30 cellular contexts compared by ENCODE assay signal in genomic region chr6:141969201-141969600, GRCh38.
A peak's percentile ranks its signal among the peaks of the same experiment; 100 is the strongest.
DNase-seq lines count a peak whose midpoint lies in the region; ATAC-seq, FAIRE-seq and TF ChIP-seq lines count a peak whose summit lies in the region.
"Had no signal": no experiment of that assay in that cellular context is flagged by ENCODE, and none has a peak within 500 bp of the region (broad histone marks: within the 10 kb centered on the region; RNA-seq: fewer than 3 reads in every experiment).

No MANE protein-coding gene starts in this region.

- H3K27me3 Mint-ChIP-seq in activated naive CD8-positive, alpha-beta T cell treated with anti-CD3 and anti-CD28 coated beads for 36 hours, result no peaks in the 10 kb centered on the region
- H3K27me3 Mint-ChIP-seq: activated naive CD8-positive, alpha-beta T cell treated with anti-CD3 and anti-CD28 coated beads, Interleukin-2, amount 50 U/mL, for 24 hours; stimulated activated naive CD8-positive, alpha-beta T cell treated with anti-CD3 and anti-CD28 coated beads, Interleukin-15, amount 100 ng/mL, for 72 hours; T-helper 17 cell had no signal

- no peaks in the 10 kb centered on the region for H3K36me3 ChIP-seq in liver (ENCODE audit: control insufficient read depth in 4 of 4, insufficient read depth in 3 of 4, low read depth in 1 of 4, low read length in 3 of 4)
- no peaks in the 10 kb centered on the region for H3K36me3 ChIP-seq in HepG2 (replicated peaks in 1 of 2; ENCODE audit: control insufficient read depth in 1 of 2, insufficient read depth in 2 of 2, low read length in 2 of 2)
- H3K36me3 ChIP-seq: heart right ventricle, MG63, SJCRH30, thyroid gland had no signal

- no peaks in the 10 kb centered on the region for H3K36me3 Mint-ChIP-seq in activated naive CD8-positive, alpha-beta T cell treated with anti-CD3 and anti-CD28 coated beads for 36 hours

- no peak overlapping the region for H2AFZ ChIP-seq in HepG2 (ENCODE audit: low read length)

- H3K4me2 ChIP-seq in HepG2 (ENCODE audit: low read depth, low read length), result no peak overlapping the region

- no peak for TF ChIP-seq CTCF in liver (IDR thresholded peaks at IDR 0.05; ENCODE audit: low read depth, low read length, missing input control)
- no peak for TF ChIP-seq CTCF in HepG2 (CRISPR knock-in tag; IDR thresholded peaks at IDR 0.05)
- no peak for TF ChIP-seq CTCF in fibroblast of mammary gland (conservative IDR thresholded peaks at IDR 0.05; ENCODE audit: control insufficient read depth, insufficient read depth, low read depth, low read length)

- DNase-seq in HepG2 (ENCODE audit: low spot score), result no peak
- DNase-seq in SW480 (ENCODE audit: low spot score), result peak; percentile 69
- peak; percentile 60 for DNase-seq in fibroblast of mammary gland (ENCODE audit: low read depth)
- DNase-seq in activated naive CD8-positive, alpha-beta T cell treated with anti-CD3 and anti-CD28 coated beads for 36 hours, result no peak
- no peak for DNase-seq in NK-92 treated with Interleukin-12 subunit alpha and Interleukin-12 subunit beta, amount 100 ng/mL, for 24 hours (lab: John Stamatoyannopoulos, UW)
- no peak for DNase-seq in NCI-H2081 (lab: John Stamatoyannopoulos, UW)
- DNase-seq: activated CD4-positive, alpha-beta T cell treated with anti-CD3 and anti-CD28 coated beads for 36 hours; activated effector memory CD4-positive, alpha-beta T cell treated with anti-CD3 and anti-CD28 coated beads, Interleukin-2, amount 50 U/mL, for 16 hours; activated naive CD8-positive, alpha-beta T cell treated with anti-CD3 and anti-CD28 coated beads, Interleukin-2, amount 50 U/mL, for 24 hours; AML-193; body of pancreas; CD4-positive, alpha-beta T cell; DMS 273 treated with DMSO at 0.1 percent for 48 hours; foreskin melanocyte; heart right ventricle; MG63; NCI-H1436 treated with DMSO at 0.1 percent for 48 hours; NCI-H510A; SJCRH30; stimulated activated naive CD8-positive, alpha-beta T cell treated with anti-CD3 and anti-CD28 coated beads, Interleukin-15, amount 100 ng/mL, for 72 hours; T-helper 17 cell; thyroid gland had no signal

- FAIRE-seq in HepG2 (lab: Jason Lieb, UNC), result no peak
- FAIRE-seq: A204.1, H54, K562 had no signal

- TF ChIP-seq RAD21 in liver (IDR thresholded peaks at IDR 0.05) (no peak), HepG2 (CRISPR knock-in tag; IDR thresholded peaks at IDR 0.05) (no peak)

- H3K4me3 ChIP-seq in liver (ENCODE audit: low read depth in 1 of 3, low read length in 3 of 3), result peak overlapping the region in 1 of 3 donors; percentile 17
- no peak overlapping the region for H3K4me3 ChIP-seq in HepG2 (replicated peaks in 1 of 3; ENCODE audit: insufficient read depth in 1 of 3, low read depth in 2 of 3, low read length in 3 of 3)
- no peak overlapping the region for H3K4me3 ChIP-seq in fibroblast of mammary gland (ENCODE audit: control insufficient read depth, low read depth, low read length)
- H3K4me3 ChIP-seq: body of pancreas, heart right ventricle, K562, MG63, SJCRH30, thyroid gland had no signal

- H3K4me3 Mint-ChIP-seq in activated naive CD8-positive, alpha-beta T cell treated with anti-CD3 and anti-CD28 coated beads for 36 hours, result no peak overlapping the region
- H3K4me3 Mint-ChIP-seq: activated CD4-positive, alpha-beta T cell treated with anti-CD3 and anti-CD28 coated beads for 36 hours; activated naive CD8-positive, alpha-beta T cell treated with anti-CD3 and anti-CD28 coated beads, Interleukin-2, amount 50 U/mL, for 24 hours; CD4-positive, alpha-beta T cell; nephron; stimulated activated naive CD8-positive, alpha-beta T cell treated with anti-CD3 and anti-CD28 coated beads, Interleukin-15, amount 100 ng/mL, for 72 hours; T-helper 17 cell had no signal

- H3K27me3 ChIP-seq in liver (ENCODE audit: control insufficient read depth in 4 of 4, insufficient read depth in 4 of 4, low read length in 3 of 4), result no peaks in the 10 kb centered on the region
- no peaks in the 10 kb centered on the region; a peak in 2 of 5 replicates for H3K27me3 ChIP-seq in HepG2 (ENCODE audit: control insufficient read depth in 1 of 2, insufficient read depth in 2 of 2, low read length in 2 of 2)
- H3K27me3 ChIP-seq: body of pancreas, heart right ventricle, MG63, SJCRH30, thyroid gland had no signal

- H3K9me3 ChIP-seq in liver (ENCODE audit: control insufficient read depth in 4 of 4, low read length in 3 of 4) (no peaks in the 10 kb centered on the region), HepG2 (ENCODE audit: low read length) (no peaks in the 10 kb centered on the region)
- H3K9me3 ChIP-seq: body of pancreas, heart right ventricle, MG63, SJCRH30, thyroid gland had no signal

- POLR2A ChIA-PET in HepG2 (lab: Yijun Ruan, JAX), result no interaction called here

- in situ Hi-C loops in HepG2 (cut with HindIII; ENCODE audit: extremely low pct_ligation_motif_present, low pct_unique_long_range_greater_than_20kb), result no loop called here

- H3K79me2 ChIP-seq in HepG2 (ENCODE audit: insufficient read depth, low read length), result no peaks in the 10 kb centered on the region

- H3K4me1 ChIP-seq in liver (ENCODE audit: control insufficient read depth in 4 of 4, insufficient read depth in 4 of 4, low read length in 3 of 4) (peaks cover 0 to 6% (median 4%) of the 10 kb centered on the region in 4 donors), HepG2 (ENCODE audit: insufficient read depth, low read length) (no peaks in the 10 kb centered on the region)
- H3K4me1 ChIP-seq: body of pancreas, heart right ventricle, SJCRH30, thyroid gland had no signal

- H3K27ac Mint-ChIP-seq in activated naive CD8-positive, alpha-beta T cell treated with anti-CD3 and anti-CD28 coated beads for 36 hours, result no peak overlapping the region
- H3K27ac Mint-ChIP-seq: activated CD4-positive, alpha-beta T cell treated with anti-CD3 and anti-CD28 coated beads for 36 hours; activated naive CD8-positive, alpha-beta T cell treated with anti-CD3 and anti-CD28 coated beads, Interleukin-2, amount 50 U/mL, for 24 hours; CD4-positive, alpha-beta T cell; nephron; stimulated activated naive CD8-positive, alpha-beta T cell treated with anti-CD3 and anti-CD28 coated beads, Interleukin-15, amount 100 ng/mL, for 72 hours; T-helper 17 cell had no signal

- peak overlapping the region; percentile 52 to 61 for H3K27ac ChIP-seq in liver (ENCODE audit: low read depth in 1 of 2, low read length in 2 of 2)
- no peak overlapping the region for H3K27ac ChIP-seq in HepG2 (ENCODE audit: extremely low read length, insufficient read depth, low read length)
- H3K27ac ChIP-seq: body of pancreas, epithelial cell of prostate, heart right ventricle, SJCRH30, skin epidermis, thyroid gland had no signal

- no peak for TF ChIP-seq POLR2A in HepG2 (IDR thresholded peaks at IDR 0.05; ENCODE audit: insufficient read depth in 1 of 2, low read depth in 2 of 2, low read length in 2 of 2)

- CTCF ChIA-PET in HepG2 (lab: Yijun Ruan, JAX; ENCODE audit: low intra/inter-chr PET ratio, low total read pairs), result no interaction called here

- H4K20me1 ChIP-seq in HepG2 (ENCODE audit: insufficient read depth, low read length), result no peaks in the 10 kb centered on the region

- H3K4me1 Mint-ChIP-seq in activated naive CD8-positive, alpha-beta T cell treated with anti-CD3 and anti-CD28 coated beads for 36 hours, result no peaks in the 10 kb centered on the region
- H3K4me1 Mint-ChIP-seq: activated naive CD8-positive, alpha-beta T cell treated with anti-CD3 and anti-CD28 coated beads, Interleukin-2, amount 50 U/mL, for 24 hours; stimulated activated naive CD8-positive, alpha-beta T cell treated with anti-CD3 and anti-CD28 coated beads, Interleukin-15, amount 100 ng/mL, for 72 hours; T-helper 17 cell had no signal

- no peak for ATAC-seq in HepG2
- no peak for ATAC-seq in HG03469 (IDR thresholded peaks at IDR 0.05; ENCODE audit: unreplicated experiment)
- ATAC-seq: activated CD4-positive, alpha-beta T cell treated with anti-CD3 and anti-CD28 coated beads for 36 hours; activated naive CD8-positive, alpha-beta T cell treated with anti-CD3 and anti-CD28 coated beads, Interleukin-2, amount 50 U/mL, for 24 hours; body of pancreas; heart right ventricle; K562; stimulated activated naive CD8-positive, alpha-beta T cell treated with anti-CD3 and anti-CD28 coated beads, Interleukin-15, amount 100 ng/mL, for 72 hours; T-helper 17 cell had no signal

- 91% methylated on average over 7 of the region's 7 CpGs for WGBS in liver
- WGBS in HepG2 (ENCODE audit: low lambda C conversion rate), result 70% methylated on average over 7 of the region's 7 CpGs

- TF ChIP-seq EP300 in HepG2 (IDR thresholded peaks at IDR 0.05; ENCODE audit: low read depth in 2 of 2, low read length in 2 of 2), result no peak
- TF ChIP-seq EP300 in HepG2 (CRISPR knock-in tag; IDR thresholded peaks at IDR 0.05; ENCODE audit: borderline replicate concordance), result no peak

- H3K9me3 Mint-ChIP-seq in activated naive CD8-positive, alpha-beta T cell treated with anti-CD3 and anti-CD28 coated beads for 36 hours, result peaks cover 3% of the 10 kb centered on the region
- H3K9me3 Mint-ChIP-seq: activated naive CD8-positive, alpha-beta T cell treated with anti-CD3 and anti-CD28 coated beads, Interleukin-2, amount 50 U/mL, for 24 hours; CD4-positive, alpha-beta T cell had no signal

- intact Hi-C loops in HepG2 (cut with micrococcal nuclease; ENCODE audit: unreplicated experiment), result no loop called here

- H3K9ac ChIP-seq in liver (ENCODE audit: low read depth in 1 of 2, low read length in 2 of 2) (no peak overlapping the region), HepG2 (ENCODE audit: insufficient read depth, low read depth, low read length) (no peak overlapping the region)

- BruUV-seq in HepG2 (replicated peaks; lab: Mats Ljungman, UMichigan), result no TSS peak

TF ChIP-seq in liver, 16 proteins besides CTCF, POLR2A, EP300 and RAD21 (continues in another document):
- TF ChIP-seq, protein P1, sequence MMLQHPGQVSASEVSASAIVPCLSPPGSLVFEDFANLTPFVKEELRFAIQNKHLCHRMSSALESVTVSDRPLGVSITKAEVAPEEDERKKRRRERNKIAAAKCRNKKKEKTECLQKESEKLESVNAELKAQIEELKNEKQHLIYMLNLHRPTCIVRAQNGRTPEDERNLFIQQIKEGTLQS (IDR thresholded peaks at IDR 0.05), result no peak
- no peak for TF ChIP-seq MAX (IDR thresholded peaks at IDR 0.05)

TF ChIP-seq in HepG2, 621 proteins besides CTCF, POLR2A, EP300 and RAD21 (continues in another document):
- no peak for TF ChIP-seq CREM (IDR thresholded peaks at IDR 0.05)
- TF ChIP-seq CREM (CRISPR knock-in tag; IDR thresholded peaks at IDR 0.05), result no peak
- TF ChIP-seq ZNF713 (CRISPR knock-in tag; IDR thresholded peaks at IDR 0.05), result no peak
- TF ChIP-seq ZFP82 (CRISPR knock-in tag; IDR thresholded peaks at IDR 0.05; ENCODE audit: borderline replicate concordance), result no peak
- TF ChIP-seq ZNF570 (CRISPR knock-in tag; IDR thresholded peaks at IDR 0.05; ENCODE audit: borderline replicate concordance), result no peak
- TF ChIP-seq PHB2 (IDR thresholded peaks at IDR 0.05; ENCODE audit: partially characterized antibody), result no peak
- no peak for TF ChIP-seq SIX4 (CRISPR knock-in tag; IDR thresholded peaks at IDR 0.05)
- no peak for TF ChIP-seq TGIF2 (CRISPR knock-in tag; IDR thresholded peaks at IDR 0.05)
- TF ChIP-seq ZNF160 (CRISPR knock-in tag; IDR thresholded peaks at IDR 0.05), result no peak

Comparison
In these comparisons a context has a peak if more than half of its experiments do, and no peak if none do; other contexts are left out.
1. DNase-seq: peak in SW480 (single experiment) and fibroblast of mammary gland (single experiment); none in HepG2 (single experiment), activated naive CD8-positive, alpha-beta T cell treated with anti-CD3 and anti-CD28 coated beads for 36 hours (single experiment), NK-92 treated with Interleukin-12 subunit alpha and Interleukin-12 subunit beta, amount 100 ng/mL, for 24 hours (single experiment) and NCI-H2081 (0 of 2).